10 cellular contexts compared by ENCODE assay signal in genomic region chr1:193540511-193540910, GRCh38.
DNase-seq lines count a peak whose midpoint lies in the region; ATAC-seq and TF ChIP-seq lines count a peak whose summit lies in the region.
"Had no signal": no experiment of that assay in that cellular context is flagged by ENCODE, and none has a peak within 500 bp of the region (broad histone marks: within the 10 kb centered on the region; RNA-seq: fewer than 3 reads in every experiment).

No MANE protein-coding gene starts in this region.

- H3K4me1 Mint-ChIP-seq in T-helper 17 cell = peaks cover 58% of the 10 kb centered on the region

- peak; percentile 0 for ATAC-seq in HG02973 (IDR thresholded peaks at IDR 0.05; ENCODE audit: unreplicated experiment)
- ATAC-seq in T-helper 17 cell = peak; percentile 46
- ATAC-seq: pancreas had no signal

- H3K27me3 ChIP-seq in stomach = no peaks in the 10 kb centered on the region
- H3K27me3 ChIP-seq: pancreas had no signal

- H3K36me3 ChIP-seq in stomach = no peaks in the 10 kb centered on the region
- H3K36me3 ChIP-seq: pancreas had no signal

- H3K36me3 Mint-ChIP-seq in T-helper 17 cell (ENCODE audit: low read depth) = no peaks in the 10 kb centered on the region

- no peak overlapping the region for H3K4me3 ChIP-seq in stomach
- H3K4me3 ChIP-seq: pancreas had no signal

- intact Hi-C loops in stomach (cut with DNase I; ENCODE audit: low total_unique reads) = no loop called here

- TF ChIP-seq EP300 in stomach (IDR thresholded peaks at IDR 0.05) = no peak

- peak; percentile 35 for DNase-seq in stimulated activated CD4-positive, alpha-beta T cell treated with anti-CD3 and anti-CD28 coated beads, Interleukin-4, amount 100 ng/mL, for 24 hours
- no peak for DNase-seq in stimulated activated CD4-positive, alpha-beta T cell treated with anti-CD3 and anti-CD28 coated beads, Interleukin-12 subunit alpha, Interleukin-12 subunit beta, amount 100 ng/mL, for 4 hours
- DNase-seq in T-helper 17 cell = no peak
- DNase-seq in stomach = no peak
- no peak for DNase-seq in anterior cingulate cortex (lab: John Stamatoyannopoulos, UW)
- DNase-seq in midbrain (lab: John Stamatoyannopoulos, UW) = no peak
- no peak for DNase-seq in T-helper 9 cell
- DNase-seq: NCI-H187, pancreas had no signal

- no peak for TF ChIP-seq CTCF in stomach (IDR thresholded peaks at IDR 0.05)

- H3K4me3 Mint-ChIP-seq in T-helper 17 cell = peak overlapping the region; percentile 89

- peak overlapping the region in 3 of 5 donors; percentile 8 to 59 (median 25) for H3K27ac ChIP-seq in stomach
- H3K27ac ChIP-seq: pancreas had no signal

- TF ChIP-seq POLR2A in stomach (IDR thresholded peaks at IDR 0.05) = no peak

- peak overlapping the region; percentile 99 for H3K27ac Mint-ChIP-seq in T-helper 17 cell

- no peaks in the 10 kb centered on the region for H3K4me1 ChIP-seq in stomach
- H3K4me1 ChIP-seq: pancreas had no signal

- no peaks in the 10 kb centered on the region for H3K9me3 ChIP-seq in T-helper 17 cell (ENCODE audit: control insufficient read depth, low read length, poor library complexity, severe bottlenecking)
- no peaks in the 10 kb centered on the region for H3K9me3 ChIP-seq in stomach
- H3K9me3 ChIP-seq: pancreas had no signal

- H3K27me3 Mint-ChIP-seq in T-helper 17 cell = no peaks in the 10 kb centered on the region
